In the genomic region with DNA sequence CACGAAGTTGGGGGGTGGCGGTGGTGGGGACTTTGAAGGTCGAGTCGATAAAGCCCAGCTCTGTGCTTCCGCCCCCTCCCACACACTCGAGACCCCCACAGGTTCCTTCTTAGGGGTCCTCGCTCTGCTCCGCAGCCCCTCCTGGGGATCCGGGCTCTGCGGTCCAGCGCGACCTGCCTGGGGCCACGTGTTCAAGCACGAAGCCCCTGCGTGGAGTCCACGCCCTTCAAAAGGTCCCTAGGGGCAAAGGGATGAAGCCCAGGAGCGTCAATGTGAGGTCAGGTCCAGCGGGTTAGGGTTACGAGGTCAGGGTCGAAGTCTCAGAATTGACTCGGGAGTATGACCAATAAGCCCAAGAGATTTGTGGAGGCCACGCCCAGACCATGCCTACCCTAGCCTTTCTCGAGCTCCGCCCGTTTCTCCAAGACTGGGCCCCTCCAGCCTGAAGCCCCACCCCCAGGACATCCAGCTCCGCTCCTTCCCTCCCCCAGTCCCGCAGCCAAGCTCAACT, we compare ENCODE assay signal across 9 cellular contexts. TPM values are rescaled to one million over a fixed set of nuclear protein-coding genes. Genes with fewer than 3 reads are reported as not detected.
DNase-seq lines count a peak whose midpoint lies in the region; ATAC-seq and TF ChIP-seq lines count a peak whose summit lies in the region.
"Had no signal": no experiment of that assay in that cellular context is flagged by ENCODE, and none has a peak within 500 bp of the region (broad histone marks: within the 10 kb centered on the region; RNA-seq: fewer than 3 reads in every experiment).

No MANE protein-coding gene starts in this region.

- H3K36me3 ChIP-seq in IMR-90 (ENCODE audit: control insufficient read depth, insufficient read depth, low read length) (peaks cover 9% of the 10 kb centered on the region; the same call in 1 of the 2 replicates), trophoblast cell (ENCODE audit: control insufficient read depth in 1 of 2, insufficient read depth in 2 of 2, low read length in 2 of 2) (no peaks in the 10 kb centered on the region)

- no peak overlapping the region for H2BK12ac ChIP-seq in trophoblast cell (ENCODE audit: low read length)

- H3K9ac ChIP-seq in IMR-90 (ENCODE audit: low read depth, low read length) (no peak overlapping the region), trophoblast cell (ENCODE audit: low read length) (no peak overlapping the region)

- H3K36me3 Mint-ChIP-seq in activated T-helper 1 cell treated with anti-CD3 and anti-CD28 coated beads, Interleukin-12 subunit alpha, Interleukin-12 subunit beta, Interleukin-2, Interleukin-4 antibody, amounts not matched to agents 30 ng/mL and 10 ng/mL and 1 ng/mL, durations not matched to agents 14 hours and 24 hours and 36 hours (ENCODE audit: low read depth) = no peaks in the 10 kb centered on the region

- H2BK120ac ChIP-seq in IMR-90 (ENCODE audit: low read depth, low read length) (no peak overlapping the region), trophoblast cell (ENCODE audit: insufficient read depth, low read length, poor library complexity) (no peak overlapping the region)

- H2AFZ ChIP-seq in IMR-90 (replicated peaks; ENCODE audit: low read length, poor library complexity) (peak overlapping the region; percentile 81), trophoblast cell (ENCODE audit: insufficient read depth, low read length, poor library complexity) (no peak overlapping the region)

- no peak overlapping the region for H3K56ac ChIP-seq in IMR-90 (ENCODE audit: extremely low read depth, insufficient read depth, low read length)

- no peak for TF ChIP-seq POLR2A in IMR-90 (IDR thresholded peaks at IDR 0.05; ENCODE audit: low read depth, low read length)

- POLR2A ChIA-PET in IMR-90 (lab: Charles Lee; ENCODE audit: unreplicated experiment) = interaction anchor here (0.6 kb wide), 2 partner anchors 67 to 73 kb away, joined by 3 read pairs; no protein-coding TSS in a partner anchor

- H3K79me1 ChIP-seq in IMR-90 (ENCODE audit: low read depth in 1 of 2, low read length in 2 of 2) (no peaks in the 10 kb centered on the region), trophoblast cell (ENCODE audit: low read length) (no peaks in the 10 kb centered on the region)

- H3K27ac Mint-ChIP-seq in activated T-helper 1 cell treated with anti-CD3 and anti-CD28 coated beads, Interleukin-12 subunit alpha, Interleukin-12 subunit beta, Interleukin-2, Interleukin-4 antibody, amounts not matched to agents 30 ng/mL and 10 ng/mL and 1 ng/mL, durations not matched to agents 14 hours and 24 hours and 36 hours = no peak overlapping the region

- H3K4ac ChIP-seq in IMR-90 (ENCODE audit: low read depth, low read length) (no peak overlapping the region), trophoblast cell (ENCODE audit: low read depth, low read length) (no peak overlapping the region)

- no peak overlapping the region for H4K5ac ChIP-seq in IMR-90 (ENCODE audit: low read depth, low read length)

- H3K14ac ChIP-seq in IMR-90 (replicated peaks; ENCODE audit: low read depth, low read length) (no peak overlapping the region), trophoblast cell (ENCODE audit: low read length) (no peak overlapping the region)

- H3K9me3 Mint-ChIP-seq in activated T-helper 1 cell treated with anti-CD3 and anti-CD28 coated beads, Interleukin-12 subunit alpha, Interleukin-12 subunit beta, Interleukin-2, Interleukin-4 antibody, amounts not matched to agents 30 ng/mL and 10 ng/mL and 1 ng/mL, durations not matched to agents 14 hours and 24 hours and 36 hours = no peaks in the 10 kb centered on the region

- no peaks in the 10 kb centered on the region for H3K9me3 ChIP-seq in IMR-90 (ENCODE audit: control insufficient read depth, insufficient read depth, low read length)
- H3K9me3 ChIP-seq in trophoblast cell (ENCODE audit: insufficient read depth, low read depth, low read length) = peaks cover 11% of the 10 kb centered on the region

- WGBS in IMR-90 (ENCODE audit: extremely low coverage in 2 of 2, insufficient read length in 1 of 2), 2 experiments = 5% methylated on average over 7 of the region's 27 CpGs; no CpG with 5 or more reads in 1 of the 2 experiments
- no CpG with 5 or more reads among the region's 27 CpGs for WGBS in trophoblast cell (ENCODE audit: extremely low coverage, insufficient coverage, insufficient read length)

- H3K4me1 ChIP-seq in IMR-90 (ENCODE audit: control insufficient read depth, insufficient read depth, low read length) (peaks cover 8% of the 10 kb centered on the region; the same call in 1 of the 2 replicates), trophoblast cell (ENCODE audit: control insufficient read depth in 1 of 2, insufficient read depth in 2 of 2, low read length in 2 of 2) (peaks cover 6 to 13% of the 10 kb centered on the region in 2 experiments)

- H3K27me3 ChIP-seq in IMR-90 (ENCODE audit: control insufficient read depth, insufficient read depth, low read length) (peaks cover 65% of the 10 kb centered on the region), trophoblast cell (ENCODE audit: insufficient read depth, low read length) (peaks cover 75% of the 10 kb centered on the region)

- H2BK5ac ChIP-seq in IMR-90 (ENCODE audit: low read depth, low read length, poor library complexity, severe bottlenecking) = no peak overlapping the region
- H2BK5ac ChIP-seq in trophoblast cell (ENCODE audit: low read depth, low read length, poor library complexity) = no peak overlapping the region

- H3K4me2 ChIP-seq in IMR-90 (ENCODE audit: low read depth, low read length) (peak overlapping the region; percentile 68; the same call in 1 of the 2 replicates), trophoblast cell (ENCODE audit: low read length) (peak overlapping the region; percentile 70)

- no peak overlapping the region for H4K12ac ChIP-seq in trophoblast cell (ENCODE audit: low read depth, low read length)

- dilution Hi-C loops in IMR-90 (cut with HindIII; ENCODE audit: low sequenced_read_pairs, unreplicated experiment) = no loop called here

- intact Hi-C loops in IMR-90 (cut with micrococcal nuclease) = no loop called here
- intact Hi-C loops in activated T-helper 1 cell treated with anti-CD3 and anti-CD28 coated beads, Interleukin-12 subunit alpha, Interleukin-12 subunit beta, Interleukin-2, Interleukin-4 antibody, amounts not matched to agents 30 ng/mL and 10 ng/mL and 1 ng/mL, durations not matched to agents 14 hours and 24 hours and 36 hours (cut with micrococcal nuclease) = loop anchor here (1.0 to 5.0 kb wide), 4 partner anchors 12 to 77 kb away; a partner anchor contains a TSS

- H2BK15ac ChIP-seq in IMR-90 (ENCODE audit: low read depth, low read length) = no peak overlapping the region

- H4K8ac ChIP-seq in IMR-90 (ENCODE audit: low read depth in 2 of 2, low read length in 2 of 2) = no peak overlapping the region
- no peak overlapping the region for H4K8ac ChIP-seq in trophoblast cell (ENCODE audit: low read depth, low read length)

- in situ Hi-C loops in IMR-90 (cut with MboI; ENCODE audit: low sequenced_read_pairs) = no loop called here

- peak; percentile 86 for DNase-seq in DMS53 (lab: John Stamatoyannopoulos, UW)
- peak; percentile 5 for DNase-seq in IMR-90
- DNase-seq in activated T-helper 1 cell treated with anti-CD3 and anti-CD28 coated beads, Interleukin-12 subunit alpha, Interleukin-12 subunit beta, Interleukin-2, Interleukin-4 antibody, amounts not matched to agents 30 ng/mL and 10 ng/mL and 1 ng/mL, durations not matched to agents 14 hours and 24 hours and 36 hours (ENCODE audit: low spot score) = no peak
- peak; percentile 45 for DNase-seq in germinal center (ENCODE audit: low spot score)
- peak; percentile 12 to 48 for DNase-seq in trophoblast cell
- DNase-seq in DMS153 treated with DMSO at 0.1 percent for 48 hours (lab: John Stamatoyannopoulos, UW; ENCODE audit: unreplicated experiment) = no peak
- DNase-seq in NCI-H446 (lab: John Stamatoyannopoulos, UW) = no peak

- no peak for TF ChIP-seq RAD21 in IMR-90 (IDR thresholded peaks at IDR 0.05; ENCODE audit: low read length)

- H2AK9ac ChIP-seq in IMR-90 (replicated peaks; ENCODE audit: low read depth, low read length, poor library complexity) = peak overlapping the region; percentile 7

- peaks cover 3% of the 10 kb centered on the region; the same call in 1 of the 2 replicates for H4K20me1 ChIP-seq in IMR-90 (ENCODE audit: insufficient read depth, low read length)

- H4K91ac ChIP-seq in IMR-90 (ENCODE audit: insufficient read depth, low read depth, low read length) = no peak overlapping the region
- no peak overlapping the region for H4K91ac ChIP-seq in trophoblast cell (ENCODE audit: low read depth, low read length)

- CTCF ChIA-PET in IMR-90 (lab: Yijun Ruan, JAX) = interaction anchor here (1.0 to 2.0 kb wide), 4 partner anchors 9 to 135 kb away, joined by 3 to 6 read pairs (median 6); no protein-coding TSS in a partner anchor

- H3K4me1 Mint-ChIP-seq in activated T-helper 1 cell treated with anti-CD3 and anti-CD28 coated beads, Interleukin-12 subunit alpha, Interleukin-12 subunit beta, Interleukin-2, Interleukin-4 antibody, amounts not matched to agents 30 ng/mL and 10 ng/mL and 1 ng/mL, durations not matched to agents 14 hours and 24 hours and 36 hours (ENCODE audit: low read depth) = peaks cover 11% of the 10 kb centered on the region

- 0 out of 2 replicates have a peak, but pooled peaks cover 5% of the 10 kb centered on the region for H3K9me1 ChIP-seq in IMR-90 (ENCODE audit: insufficient read depth, low read length)

- peaks cover 53% of the 10 kb centered on the region for H3K27me3 Mint-ChIP-seq in activated T-helper 1 cell treated with anti-CD3 and anti-CD28 coated beads, Interleukin-12 subunit alpha, Interleukin-12 subunit beta, Interleukin-2, Interleukin-4 antibody, amounts not matched to agents 30 ng/mL and 10 ng/mL and 1 ng/mL, durations not matched to agents 14 hours and 24 hours and 36 hours (ENCODE audit: insufficient read depth)

- BruUV-seq in IMR-90 (replicated peaks; lab: Mats Ljungman, UMichigan) = no TSS peak

- no peak overlapping the region for H3K23ac ChIP-seq in IMR-90 (ENCODE audit: low read depth, low read length)
- H3K23ac ChIP-seq in trophoblast cell (ENCODE audit: low read length) = no peak overlapping the region

- no peak for TF ChIP-seq CTCF in IMR-90 (conservative IDR thresholded peaks at IDR 0.05; ENCODE audit: low read depth, low read length)

- H2BK20ac ChIP-seq in IMR-90 (ENCODE audit: low read depth, low read length) = no peak overlapping the region

- H3K4me3 ChIP-seq in IMR-90 (ENCODE audit: insufficient read depth, low read depth, low read length) (peak overlapping the region; percentile 18), trophoblast cell (ENCODE audit: low read depth, low read length) (no peak overlapping the region)

- H3K18ac ChIP-seq in IMR-90 (ENCODE audit: low read depth, low read length) (no peak overlapping the region), trophoblast cell (ENCODE audit: low read length) (no peak overlapping the region)

- H3K27ac ChIP-seq in IMR-90 (ENCODE audit: insufficient read depth, low read length) (no peak overlapping the region), trophoblast cell (ENCODE audit: low read depth, low read length) (no peak overlapping the region)

- ATAC-seq in IMR-90 (ENCODE audit: low read depth) (peak; percentile 24), GM19035 (IDR thresholded peaks at IDR 0.05; ENCODE audit: unreplicated experiment) (no peak)

- H2AK5ac ChIP-seq in IMR-90 (ENCODE audit: low read depth, low read length) = no peak overlapping the region
- no peak overlapping the region for H2AK5ac ChIP-seq in trophoblast cell (ENCODE audit: low read length)

- H3K4me3 Mint-ChIP-seq in activated T-helper 1 cell treated with anti-CD3 and anti-CD28 coated beads, Interleukin-12 subunit alpha, Interleukin-12 subunit beta, Interleukin-2, Interleukin-4 antibody, amounts not matched to agents 30 ng/mL and 10 ng/mL and 1 ng/mL, durations not matched to agents 14 hours and 24 hours and 36 hours = peak overlapping the region; percentile 70

- no peaks in the 10 kb centered on the region for H3K79me2 ChIP-seq in trophoblast cell (ENCODE audit: control insufficient read depth, insufficient read depth, low read length, poor library complexity)

RNA-seq across cellular contexts. Expression of a gene that starts 0.8 kb away (rescaled TPM):
- total RNA-seq in IMR-90 (2012; rRNA removed) = under 0.01 TPM in 1 of 2 replicates, not detected in the other
- polyA plus RNA-seq in IMR-90 (2012; rRNA removed) = 0.03 TPM in 2 replicates
- polyA plus RNA-seq in IMR-90 (2012; cell fraction: cytosol; rRNA removed) = 0.08 TPM in 1 of 2 replicates, not detected in the other
- 0.08 and 0.10 TPM in 2 replicates for polyA plus RNA-seq in IMR-90 (2012; cell fraction: nucleus; rRNA removed; ENCODE audit: low replicate concordance)
- 0.05 and 0.07 TPM in 2 replicates for total RNA-seq in activated T-helper 1 cell treated with anti-CD3 and anti-CD28 coated beads, Interleukin-12 subunit alpha, Interleukin-12 subunit beta, Interleukin-2, Interleukin-4 antibody, amounts not matched to agents 30 ng/mL and 10 ng/mL and 1 ng/mL, durations not matched to agents 14 hours and 24 hours and 36 hours
- 0.04 TPM in 2 replicates for polyA plus RNA-seq in trophoblast cell (2013)
- total RNA-seq: T-helper 1 cell treated with Interleukin-12 subunit alpha and Interleukin-12 subunit beta and Interleukin-4 antibody, amounts not matched to agents 30 ng/mL and 1 ng/mL, for 36 hours had no signal

RNA-seq across cellular contexts. Expression of a gene that starts 12.8 kb away (rescaled TPM):
- total RNA-seq in IMR-90 (2012; rRNA removed) = 15.6 and 17.0 TPM in 2 replicates
- 31.9 and 35.0 TPM in 2 replicates for polyA plus RNA-seq in IMR-90 (2012; rRNA removed)
- polyA plus RNA-seq in IMR-90 (2012; cell fraction: cytosol; rRNA removed) = 22.4 and 29.6 TPM in 2 replicates
- polyA plus RNA-seq in IMR-90 (2012; cell fraction: nucleus; rRNA removed; ENCODE audit: low replicate concordance) = 207 and 453 TPM in 2 replicates
- 20.5 and 22.5 TPM in 2 replicates for total RNA-seq in activated T-helper 1 cell treated with anti-CD3 and anti-CD28 coated beads, Interleukin-12 subunit alpha, Interleukin-12 subunit beta, Interleukin-2, Interleukin-4 antibody, amounts not matched to agents 30 ng/mL and 10 ng/mL and 1 ng/mL, durations not matched to agents 14 hours and 24 hours and 36 hours
- polyA plus RNA-seq in trophoblast cell (2013) = 13.4 and 15.5 TPM in 2 replicates

RNA-seq across cellular contexts. Expression of a gene that starts 27.2 kb away (rescaled TPM):
- not detected in 2 replicates for total RNA-seq in IMR-90 (2012; rRNA removed)
- 0.09 TPM in 1 of 2 replicates, not detected in the other for polyA plus RNA-seq in IMR-90 (2012; rRNA removed)
- 0.07 TPM in 1 of 2 replicates, not detected in the other for polyA plus RNA-seq in IMR-90 (2012; cell fraction: cytosol; rRNA removed)
- polyA plus RNA-seq in IMR-90 (2012; cell fraction: nucleus; rRNA removed; ENCODE audit: low replicate concordance) = 0.07 TPM in 1 of 2 replicates, not detected in the other
- not detected in 2 replicates for total RNA-seq in activated T-helper 1 cell treated with anti-CD3 and anti-CD28 coated beads, Interleukin-12 subunit alpha, Interleukin-12 subunit beta, Interleukin-2, Interleukin-4 antibody, amounts not matched to agents 30 ng/mL and 10 ng/mL and 1 ng/mL, durations not matched to agents 14 hours and 24 hours and 36 hours
- 14.5 and 16.1 TPM in 2 replicates for polyA plus RNA-seq in trophoblast cell (2013)

RNA-seq across cellular contexts. Expression of a gene that starts 51.5 kb away (rescaled TPM):
- total RNA-seq in IMR-90 (2012; rRNA removed) = under 0.01 and 0.18 TPM in 2 replicates
- polyA plus RNA-seq in IMR-90 (2012; rRNA removed) = 0.17 and 0.30 TPM in 2 replicates
- 0.07 and 0.42 TPM in 2 replicates for polyA plus RNA-seq in IMR-90 (2012; cell fraction: cytosol; rRNA removed)
- polyA plus RNA-seq in IMR-90 (2012; cell fraction: nucleus; rRNA removed; ENCODE audit: low replicate concordance) = 0.82 and 2.1 TPM in 2 replicates
- total RNA-seq in activated T-helper 1 cell treated with anti-CD3 and anti-CD28 coated beads, Interleukin-12 subunit alpha, Interleukin-12 subunit beta, Interleukin-2, Interleukin-4 antibody, amounts not matched to agents 30 ng/mL and 10 ng/mL and 1 ng/mL, durations not matched to agents 14 hours and 24 hours and 36 hours = 2.6 and 3.8 TPM in 2 replicates
- polyA plus RNA-seq in trophoblast cell (2013) = 0.08 and 0.18 TPM in 2 replicates

Comparison
In these comparisons a context has a peak if more than half of its experiments do, and no peak if none do; other contexts are left out.
1. DNase-seq: peak in DMS53 (single experiment), IMR-90 (single experiment), germinal center (single experiment) and trophoblast cell (2 of 2); none in activated T-helper 1 cell treated with anti-CD3 and anti-CD28 coated beads, Interleukin-12 subunit alpha, Interleukin-12 subunit beta, Interleukin-2, Interleukin-4 antibody, amounts not matched to agents 30 ng/mL and 10 ng/mL and 1 ng/mL, durations not matched to agents 14 hours and 24 hours and 36 hours (single experiment), DMS153 treated with DMSO at 0.1 percent for 48 hours (single experiment) and NCI-H446 (0 of 2).